In the genomic region with DNA sequence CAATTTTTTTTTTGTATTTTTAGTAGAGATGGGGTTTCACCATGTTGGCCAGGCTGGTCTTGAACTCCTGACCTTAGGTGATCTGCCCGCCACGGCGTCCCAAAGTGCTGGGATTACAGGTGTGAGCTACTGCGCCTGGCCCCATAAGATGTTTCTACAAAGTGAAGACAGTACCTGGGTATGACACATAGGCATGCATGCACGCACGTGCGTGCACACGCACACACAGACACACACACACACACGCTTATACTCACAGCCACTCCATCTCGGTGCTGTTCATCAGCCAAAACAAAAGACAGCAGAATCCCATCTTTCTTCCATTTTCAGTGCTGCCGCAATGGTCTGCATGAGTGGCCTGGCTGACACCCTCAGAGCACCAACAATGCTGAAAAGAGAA, we compare ENCODE assay signal across 22 cellular contexts.
DNase-seq lines count a peak whose midpoint lies in the region; ATAC-seq, FAIRE-seq and TF ChIP-seq lines count a peak whose summit lies in the region.
"Had no signal": no experiment of that assay in that cellular context is flagged by ENCODE, and none has a peak within 500 bp of the region (broad histone marks: within the 10 kb centered on the region; RNA-seq: fewer than 3 reads in every experiment).

No MANE protein-coding gene starts in this region.

- no peak overlapping the region for H3K4ac ChIP-seq in IMR-90 (ENCODE audit: low read depth, low read length)

- in situ Hi-C loops in IMR-90 (cut with MboI; ENCODE audit: low sequenced_read_pairs), result no loop called here

- peaks cover 25% of the 10 kb centered on the region for H3K4me1 Mint-ChIP-seq in activated T-helper 1 cell treated with anti-CD3 and anti-CD28 coated beads, Interleukin-12 subunit alpha, Interleukin-12 subunit beta, Interleukin-2, Interleukin-4 antibody, amounts not matched to agents 30 ng/mL and 10 ng/mL and 1 ng/mL, durations not matched to agents 14 hours and 24 hours and 36 hours (ENCODE audit: low read depth)
- H3K4me1 Mint-ChIP-seq in stimulated activated effector memory CD8-positive, alpha-beta T cell treated with anti-CD3 and anti-CD28 coated beads, Interleukin-12 subunit alpha, Interleukin-12 subunit beta, amount 100 ng/mL, for 72 hours, result peaks cover 29% of the 10 kb centered on the region

- no peak for FAIRE-seq in kidney (lab: Jason Lieb, UNC)
- FAIRE-seq: A204.1, D721Med, G401.6, GM12892, H1, HepG2, HTR-8/SVneo had no signal

- H3K27me3 Mint-ChIP-seq in activated T-helper 1 cell treated with anti-CD3 and anti-CD28 coated beads, Interleukin-12 subunit alpha, Interleukin-12 subunit beta, Interleukin-2, Interleukin-4 antibody, amounts not matched to agents 30 ng/mL and 10 ng/mL and 1 ng/mL, durations not matched to agents 14 hours and 24 hours and 36 hours (ENCODE audit: insufficient read depth), result peaks cover 1% of the 10 kb centered on the region
- H3K27me3 Mint-ChIP-seq: B cell had no signal

- DNase-seq in IMR-90 (no peak), kidney (peak; percentile 35), NCI-H1092 treated with DMSO at 0.1 percent for 48 hours (lab: John Stamatoyannopoulos, UW) (no peak)
- no peak for DNase-seq in activated T-helper 1 cell treated with anti-CD3 and anti-CD28 coated beads, Interleukin-12 subunit alpha, Interleukin-12 subunit beta, Interleukin-2, Interleukin-4 antibody, amounts not matched to agents 30 ng/mL and 10 ng/mL and 1 ng/mL, durations not matched to agents 14 hours and 24 hours and 36 hours (ENCODE audit: low spot score)
- DNase-seq in stimulated activated effector memory CD8-positive, alpha-beta T cell treated with anti-CD3 and anti-CD28 coated beads, Interleukin-12 subunit alpha, Interleukin-12 subunit beta, amount 100 ng/mL, for 72 hours (ENCODE audit: low spot score in 2 of 2), result no peak
- DNase-seq in stimulated activated naive CD8-positive, alpha-beta T cell treated with anti-CD3 and anti-CD28 coated beads, Interleukin-15, Interleukin-2, amounts not matched to agents 100 U/mL and 50 U/mL, for 24 hours, result no peak
- DNase-seq: C1 segment of cervical spinal cord; CD8-positive, alpha-beta T cell; COR-L47; DMS153; DMS79 treated with DMSO at 0.1 percent for 48 hours; EL had no signal

- no peak overlapping the region for H3K4me3 ChIP-seq in IMR-90 (ENCODE audit: insufficient read depth, low read depth, low read length)
- H3K4me3 ChIP-seq in kidney (ENCODE audit: low read length in 2 of 2), result no peak overlapping the region
- H3K4me3 ChIP-seq: HAP-1 had no signal

- WGBS in IMR-90 (ENCODE audit: extremely low coverage in 2 of 2, insufficient read length in 1 of 2), 2 experiments, result 88% methylated on average over 6 of the region's 11 CpGs; no CpG with 5 or more reads in 1 of the 2 experiments

- no peak overlapping the region for H3K18ac ChIP-seq in IMR-90 (ENCODE audit: low read depth, low read length)

- H3K9me1 ChIP-seq in IMR-90 (ENCODE audit: insufficient read depth, low read length), result peaks cover 4% of the 10 kb centered on the region; the same call in 1 of the 2 replicates

- no peak overlapping the region for H4K91ac ChIP-seq in IMR-90 (ENCODE audit: insufficient read depth, low read depth, low read length)

- 0 out of 2 replicates have a peak overlapping the region, but pooled peaks have one; percentile 16 for H2AK5ac ChIP-seq in IMR-90 (ENCODE audit: low read depth, low read length)

- POLR2A ChIA-PET in IMR-90 (lab: Charles Lee; ENCODE audit: unreplicated experiment), result no interaction called here

- no peaks in the 10 kb centered on the region for H3K9me3 Mint-ChIP-seq in activated T-helper 1 cell treated with anti-CD3 and anti-CD28 coated beads, Interleukin-12 subunit alpha, Interleukin-12 subunit beta, Interleukin-2, Interleukin-4 antibody, amounts not matched to agents 30 ng/mL and 10 ng/mL and 1 ng/mL, durations not matched to agents 14 hours and 24 hours and 36 hours
- no peaks in the 10 kb centered on the region for H3K9me3 Mint-ChIP-seq in stimulated activated effector memory CD8-positive, alpha-beta T cell treated with anti-CD3 and anti-CD28 coated beads, Interleukin-12 subunit alpha, Interleukin-12 subunit beta, amount 100 ng/mL, for 72 hours
- H3K9me3 Mint-ChIP-seq: CD8-positive, alpha-beta T cell had no signal

- no peak overlapping the region for H3K14ac ChIP-seq in IMR-90 (replicated peaks; ENCODE audit: low read depth, low read length)

- no peak overlapping the region for H2BK120ac ChIP-seq in IMR-90 (ENCODE audit: low read depth, low read length)

- peak overlapping the region; percentile 12 for H2AK9ac ChIP-seq in IMR-90 (replicated peaks; ENCODE audit: low read depth, low read length, poor library complexity)

- H2BK20ac ChIP-seq in IMR-90 (ENCODE audit: low read depth, low read length), result no peak overlapping the region

- no TSS peak for BruUV-seq in IMR-90 (replicated peaks; lab: Mats Ljungman, UMichigan)

- no peaks in the 10 kb centered on the region for H3K36me3 ChIP-seq in IMR-90 (ENCODE audit: control insufficient read depth, insufficient read depth, low read length)
- no peaks in the 10 kb centered on the region for H3K36me3 ChIP-seq in kidney (ENCODE audit: control insufficient read depth in 1 of 2, insufficient read depth in 2 of 2, low read length in 2 of 2)
- H3K36me3 ChIP-seq: HAP-1 had no signal

- H3K27me3 ChIP-seq in IMR-90 (ENCODE audit: control insufficient read depth, insufficient read depth, low read length), result no peaks in the 10 kb centered on the region

- H3K9me3 ChIP-seq in IMR-90 (ENCODE audit: control insufficient read depth, insufficient read depth, low read length), result no peaks in the 10 kb centered on the region
- H3K9me3 ChIP-seq in kidney (ENCODE audit: control insufficient read depth in 1 of 2, low read length in 2 of 2), result no peaks in the 10 kb centered on the region
- H3K9me3 ChIP-seq: HAP-1 had no signal

- dilution Hi-C loops in IMR-90 (cut with HindIII; ENCODE audit: low sequenced_read_pairs, unreplicated experiment), result no loop called here

- intact Hi-C loops in IMR-90 (cut with micrococcal nuclease), result no loop called here
- intact Hi-C loops in activated T-helper 1 cell treated with anti-CD3 and anti-CD28 coated beads, Interleukin-12 subunit alpha, Interleukin-12 subunit beta, Interleukin-2, Interleukin-4 antibody, amounts not matched to agents 30 ng/mL and 10 ng/mL and 1 ng/mL, durations not matched to agents 14 hours and 24 hours and 36 hours (cut with micrococcal nuclease), result no loop called here
- intact Hi-C loops in kidney (cut with DNase I), result no loop called here

- no peak for TF ChIP-seq POLR2A in IMR-90 (IDR thresholded peaks at IDR 0.05; ENCODE audit: low read depth, low read length)

- TF ChIP-seq RAD21 in IMR-90 (IDR thresholded peaks at IDR 0.05; ENCODE audit: low read length), result no peak

- H4K8ac ChIP-seq in IMR-90 (ENCODE audit: low read depth in 2 of 2, low read length in 2 of 2), result no peak overlapping the region

- H3K4me3 Mint-ChIP-seq in activated T-helper 1 cell treated with anti-CD3 and anti-CD28 coated beads, Interleukin-12 subunit alpha, Interleukin-12 subunit beta, Interleukin-2, Interleukin-4 antibody, amounts not matched to agents 30 ng/mL and 10 ng/mL and 1 ng/mL, durations not matched to agents 14 hours and 24 hours and 36 hours, result no peak overlapping the region
- no peak overlapping the region for H3K4me3 Mint-ChIP-seq in stimulated activated effector memory CD8-positive, alpha-beta T cell treated with anti-CD3 and anti-CD28 coated beads, Interleukin-12 subunit alpha, Interleukin-12 subunit beta, amount 100 ng/mL, for 72 hours
- H3K4me3 Mint-ChIP-seq: B cell; CD8-positive, alpha-beta T cell had no signal

- no peak overlapping the region for H3K23ac ChIP-seq in IMR-90 (ENCODE audit: low read depth, low read length)

- no peak overlapping the region for H3K4me2 ChIP-seq in IMR-90 (ENCODE audit: low read depth, low read length)

- no peaks in the 10 kb centered on the region for H3K79me1 ChIP-seq in IMR-90 (ENCODE audit: low read depth in 1 of 2, low read length in 2 of 2)

- H4K20me1 ChIP-seq in IMR-90 (ENCODE audit: insufficient read depth, low read length), result no peaks in the 10 kb centered on the region

- H2AFZ ChIP-seq in IMR-90 (replicated peaks; ENCODE audit: low read length, poor library complexity), result no peak overlapping the region

- H3K56ac ChIP-seq in IMR-90 (ENCODE audit: extremely low read depth, insufficient read depth, low read length), result no peak overlapping the region

- no peak overlapping the region for H4K5ac ChIP-seq in IMR-90 (ENCODE audit: low read depth, low read length)

- peaks cover 12% of the 10 kb centered on the region for H3K36me3 Mint-ChIP-seq in activated T-helper 1 cell treated with anti-CD3 and anti-CD28 coated beads, Interleukin-12 subunit alpha, Interleukin-12 subunit beta, Interleukin-2, Interleukin-4 antibody, amounts not matched to agents 30 ng/mL and 10 ng/mL and 1 ng/mL, durations not matched to agents 14 hours and 24 hours and 36 hours (ENCODE audit: low read depth)
- peaks cover 21% of the 10 kb centered on the region for H3K36me3 Mint-ChIP-seq in stimulated activated effector memory CD8-positive, alpha-beta T cell treated with anti-CD3 and anti-CD28 coated beads, Interleukin-12 subunit alpha, Interleukin-12 subunit beta, amount 100 ng/mL, for 72 hours

- H2BK5ac ChIP-seq in IMR-90 (ENCODE audit: low read depth, low read length, poor library complexity, severe bottlenecking), result no peak overlapping the region

- H3K27ac ChIP-seq in IMR-90 (ENCODE audit: insufficient read depth, low read length) (no peak overlapping the region), kidney (ENCODE audit: low read depth in 2 of 2, low read length in 2 of 2) (no peak overlapping the region)

- TF ChIP-seq CTCF in IMR-90 (conservative IDR thresholded peaks at IDR 0.05; ENCODE audit: low read depth, low read length) (no peak), kidney (IDR thresholded peaks at IDR 0.05; ENCODE audit: borderline replicate concordance, extremely low read depth, insufficient read depth) (no peak)

- peak overlapping the region; percentile 22 for H3K27ac Mint-ChIP-seq in activated T-helper 1 cell treated with anti-CD3 and anti-CD28 coated beads, Interleukin-12 subunit alpha, Interleukin-12 subunit beta, Interleukin-2, Interleukin-4 antibody, amounts not matched to agents 30 ng/mL and 10 ng/mL and 1 ng/mL, durations not matched to agents 14 hours and 24 hours and 36 hours
- H3K27ac Mint-ChIP-seq in stimulated activated effector memory CD8-positive, alpha-beta T cell treated with anti-CD3 and anti-CD28 coated beads, Interleukin-12 subunit alpha, Interleukin-12 subunit beta, amount 100 ng/mL, for 72 hours, result peak overlapping the region; percentile 39
- H3K27ac Mint-ChIP-seq: CD8-positive, alpha-beta T cell had no signal

- CTCF ChIA-PET in IMR-90 (lab: Yijun Ruan, JAX), result no interaction called here

- no peaks in the 10 kb centered on the region for H3K4me1 ChIP-seq in IMR-90 (ENCODE audit: control insufficient read depth, insufficient read depth, low read length)
- peaks cover 2 to 6% of the 10 kb centered on the region in 2 donors for H3K4me1 ChIP-seq in kidney (ENCODE audit: control insufficient read depth in 1 of 2, insufficient read depth in 1 of 2, low read depth in 1 of 2, low read length in 2 of 2)
- H3K4me1 ChIP-seq: HAP-1 had no signal

- ATAC-seq in IMR-90 (ENCODE audit: low read depth) (no peak), HG02623 (IDR thresholded peaks at IDR 0.05; ENCODE audit: unreplicated experiment) (no peak)
- ATAC-seq in stimulated activated effector memory CD8-positive, alpha-beta T cell treated with anti-CD3 and anti-CD28 coated beads, Interleukin-12 subunit alpha, Interleukin-12 subunit beta, amount 100 ng/mL, for 72 hours, result no peak
- ATAC-seq in stimulated activated naive CD8-positive, alpha-beta T cell treated with anti-CD3 and anti-CD28 coated beads, Interleukin-15, Interleukin-2, amounts not matched to agents 100 U/mL and 50 U/mL, for 24 hours, result no peak
- ATAC-seq: CD8-positive, alpha-beta T cell; HepG2 had no signal

- H3K9ac ChIP-seq in IMR-90 (ENCODE audit: low read depth, low read length) (no peak overlapping the region), kidney (ENCODE audit: low read length in 2 of 2) (no peak overlapping the region)

- H2BK15ac ChIP-seq in IMR-90 (ENCODE audit: low read depth, low read length), result no peak overlapping the region
